In genomic region chr6:111427341-111428116, GRCh38 we compare ENCODE assay signal across 8 cellular contexts.
DNase-seq lines count a peak whose midpoint lies in the region; ATAC-seq and TF ChIP-seq lines count a peak whose summit lies in the region.

No MANE protein-coding gene starts in this region.

- no peak for TF ChIP-seq CTCF in RWPE1 (conservative IDR thresholded peaks at IDR 0.05; ENCODE audit: low read depth)

- H3K4me3 ChIP-seq in duodenal mucosa (ENCODE audit: low read depth in 1 of 2, low read length in 2 of 2), result peak overlapping the region; percentile 25 to 32

- H3K27ac ChIP-seq in RWPE1 (no peak overlapping the region), duodenal mucosa (ENCODE audit: low read depth, low read length) (no peak overlapping the region)

- H3K9ac ChIP-seq in duodenal mucosa (ENCODE audit: low read depth in 1 of 2, low read length in 2 of 2), result no peak overlapping the region

- POLR2A ChIA-PET in RWPE1 (lab: Yijun Ruan, JAX; ENCODE audit: low non-redundant PET), result no interaction called here

- ATAC-seq in HG02943 (IDR thresholded peaks at IDR 0.05; ENCODE audit: low read depth, unreplicated experiment), result peak; percentile 72

- H3K9me3 ChIP-seq in duodenal mucosa (ENCODE audit: control insufficient read depth in 1 of 2, low read length in 2 of 2), result peaks cover 0 to 4% of the 10 kb centered on the region in 2 donors

- no peaks in the 10 kb centered on the region for H3K27me3 ChIP-seq in duodenal mucosa (ENCODE audit: control insufficient read depth in 1 of 2, insufficient read depth in 2 of 2, low read length in 2 of 2)

- DNase-seq in activated T-cell treated with anti-CD3 and anti-CD28 coated beads for 24 hours (ENCODE audit: low read depth), result peak; percentile 17
- no peak for DNase-seq in activated T-cell treated with anti-CD3 and anti-CD28 coated beads for 4 hours
- peak; percentile 61 for DNase-seq in RWPE1 (ENCODE audit: low spot score)
- DNase-seq in stromal cell of bone marrow (ENCODE audit: low read depth), result peak; percentile 84
- DNase-seq in SHP77 (lab: John Stamatoyannopoulos, UW), result no peak
- no peak for DNase-seq in hypothalamus (lab: John Stamatoyannopoulos, UW)

- H3K4me1 ChIP-seq in duodenal mucosa (ENCODE audit: control insufficient read depth in 1 of 2, insufficient read depth in 2 of 2, low read length in 2 of 2), result peaks cover 31 to 39% of the 10 kb centered on the region in 2 donors

- CTCF ChIA-PET in RWPE1 (lab: Yijun Ruan, JAX), result interaction anchor here (1.6 kb wide), 1 partner anchor 12 kb away, joined by 5 read pairs; no protein-coding TSS in a partner anchor

- no peaks in the 10 kb centered on the region for H3K36me3 ChIP-seq in duodenal mucosa (ENCODE audit: control insufficient read depth in 1 of 2, insufficient read depth in 2 of 2, low read length in 2 of 2)

Comparison
In these comparisons a context has a peak if more than half of its experiments do, and no peak if none do; other contexts are left out.
1. DNase-seq: peak in activated T-cell treated with anti-CD3 and anti-CD28 coated beads for 24 hours (single experiment), RWPE1 (single experiment) and stromal cell of bone marrow (single experiment); none in activated T-cell treated with anti-CD3 and anti-CD28 coated beads for 4 hours (single experiment), SHP77 (0 of 2) and hypothalamus (0 of 51).